12 cellular contexts compared by ENCODE assay signal in genomic region chr13:50152224-50152623, GRCh38.
A peak's percentile ranks its signal among the peaks of the same experiment; 100 is the strongest.
DNase-seq lines count a peak whose midpoint lies in the region; ATAC-seq lines count a peak whose summit lies in the region.
"Had no signal": no experiment of that assay in that cellular context is flagged by ENCODE, and none has a peak within 500 bp of the region (broad histone marks: within the 10 kb centered on the region; RNA-seq: fewer than 3 reads in every experiment).

No MANE protein-coding gene starts in this region.

- no peaks in the 10 kb centered on the region for H3K79me2 ChIP-seq in ACC112 (ENCODE audit: control insufficient read depth, insufficient read depth, low read length, unreplicated experiment)

- H3K27me3 Mint-ChIP-seq in activated CD8-positive, alpha-beta T cell treated with anti-CD3 and anti-CD28 coated beads, Interleukin-2, amount 10 ng/mL, durations not matched to agents 7 days and 5 days (ENCODE audit: low read depth), result no peaks in the 10 kb centered on the region

- intact Hi-C loops in aorta (cut with DNase I), result no loop called here
- intact Hi-C loops in sciatic nerve (cut with DNase I), result no loop called here

- H3K36me3 Mint-ChIP-seq in activated CD8-positive, alpha-beta T cell treated with anti-CD3 and anti-CD28 coated beads, Interleukin-2, amount 10 ng/mL, durations not matched to agents 7 days and 5 days (ENCODE audit: low read depth), result no peaks in the 10 kb centered on the region

- H3K4me1 Mint-ChIP-seq in activated CD8-positive, alpha-beta T cell treated with anti-CD3 and anti-CD28 coated beads, Interleukin-2, amount 10 ng/mL, durations not matched to agents 7 days and 5 days (ENCODE audit: low read depth), result peaks cover 7% of the 10 kb centered on the region

- peak overlapping the region; percentile 30 for H3K27ac Mint-ChIP-seq in activated CD8-positive, alpha-beta T cell treated with anti-CD3 and anti-CD28 coated beads, Interleukin-2, amount 10 ng/mL, durations not matched to agents 7 days and 5 days
- H3K27ac Mint-ChIP-seq: GM23338, progenitor cell of endocrine pancreas had no signal

- no peaks in the 10 kb centered on the region for H3K9me3 Mint-ChIP-seq in activated CD8-positive, alpha-beta T cell treated with anti-CD3 and anti-CD28 coated beads, Interleukin-2, amount 10 ng/mL, durations not matched to agents 7 days and 5 days (ENCODE audit: insufficient read depth)
- H3K9me3 Mint-ChIP-seq: GM23338 had no signal

- H3K4me3 ChIP-seq in ACC112 (ENCODE audit: low read depth, low read length) (peak overlapping the region; percentile 67), aorta (ENCODE audit: low read length in 2 of 2) (no peak overlapping the region)
- H3K4me3 ChIP-seq: GM23338 had no signal

- H3K4me3 Mint-ChIP-seq in activated CD8-positive, alpha-beta T cell treated with anti-CD3 and anti-CD28 coated beads, Interleukin-2, amount 10 ng/mL, durations not matched to agents 7 days and 5 days, result peak overlapping the region; percentile 45
- H3K4me3 Mint-ChIP-seq: GM23338 had no signal

- peak overlapping the region; percentile 95 for H2AFZ ChIP-seq in ACC112 (ENCODE audit: low read length, unreplicated experiment)
- H2AFZ ChIP-seq: GM23338 had no signal

- 28 to 29% methylated on average over 3 of the region's 3 CpGs for WGBS in aorta, 2 donors

- DNase-seq in activated CD8-positive, alpha-beta T cell treated with anti-CD3 and anti-CD28 coated beads, Interleukin-2, amount 10 ng/mL, durations not matched to agents 7 days and 5 days, result no peak
- no peak for DNase-seq in left lobe of liver (ENCODE audit: low spot score)
- no peak for DNase-seq in aorta
- no peak for DNase-seq in stimulated activated CD4-positive, alpha-beta T cell treated with anti-CD3 and anti-CD28 coated beads, Interleukin-2, amount 100 ng/mL, for 48 hours
- DNase-seq in HUDEP-2 (lab: John Stamatoyannopoulos, UW; ENCODE audit: unreplicated experiment in 76 of 76), result no peak
- no peak for DNase-seq in sciatic nerve (ENCODE audit: low spot score)
- DNase-seq: Caco-2, NCI-H187 treated with DMSO at 0.1 percent for 48 hours had no signal

- ATAC-seq in HG03521 (IDR thresholded peaks at IDR 0.05; ENCODE audit: unreplicated experiment), result peak; percentile 13
- no peak for ATAC-seq in activated CD8-positive, alpha-beta T cell treated with anti-CD3 and anti-CD28 coated beads, Interleukin-2, amount 10 ng/mL, durations not matched to agents 7 days and 5 days
- peak; percentile 32 for ATAC-seq in left lobe of liver
- ATAC-seq in aorta (ENCODE audit: low FRiP score), result no peak
- ATAC-seq in sciatic nerve, result no peak
- ATAC-seq: GM23338 had no signal

- H3K36me3 ChIP-seq in ACC112 (ENCODE audit: insufficient read depth, low read length) (no peaks in the 10 kb centered on the region), aorta (ENCODE audit: control insufficient read depth in 1 of 2, insufficient read depth in 2 of 2, low read length in 1 of 2) (peaks cover 0 to 3% of the 10 kb centered on the region in 2 donors)

- H3K27ac ChIP-seq in ACC112 (ENCODE audit: low read depth, low read length) (no peak overlapping the region), aorta (ENCODE audit: low read depth in 1 of 2, low read length in 2 of 2) (no peak overlapping the region)

- H3K27me3 ChIP-seq in ACC112 (ENCODE audit: insufficient read depth, low read length), result no peaks in the 10 kb centered on the region
- no peaks in the 10 kb centered on the region for H3K27me3 ChIP-seq in aorta (ENCODE audit: control insufficient read depth in 1 of 2, insufficient read depth in 2 of 2, low read length in 1 of 2)

- H3K4me1 ChIP-seq in ACC112 (ENCODE audit: control insufficient read depth, insufficient read depth, low read length, unreplicated experiment), result peaks cover 30% of the 10 kb centered on the region
- H3K4me1 ChIP-seq in aorta (ENCODE audit: control insufficient read depth in 1 of 2, insufficient read depth in 2 of 2, low read length in 2 of 2), result no peaks in the 10 kb centered on the region
- H3K4me1 ChIP-seq: Caco-2 had no signal

- CTCF ChIA-PET in activated CD8-positive, alpha-beta T cell treated with anti-CD3 and anti-CD28 coated beads, Interleukin-2, amount 10 ng/mL, durations not matched to agents 7 days and 5 days (lab: Charles Lee), result interaction anchor here (1.0 kb wide), 1 partner anchor 649 kb away, joined by 3 read pairs; no protein-coding TSS in a partner anchor

- POLR2A ChIA-PET in activated CD8-positive, alpha-beta T cell treated with anti-CD3 and anti-CD28 coated beads, Interleukin-2, amount 10 ng/mL, durations not matched to agents 7 days and 5 days (lab: Charles Lee), result no interaction called here

- no peaks in the 10 kb centered on the region for H3K9me3 ChIP-seq in aorta (ENCODE audit: control insufficient read depth, low read length)
- H3K9me3 ChIP-seq: Caco-2 had no signal

Comparison
In these comparisons a context has a peak if more than half of its experiments do, and no peak if none do; other contexts are left out.
1. ATAC-seq: peak in HG03521 (single experiment) and left lobe of liver (single experiment); none in activated CD8-positive, alpha-beta T cell treated with anti-CD3 and anti-CD28 coated beads, Interleukin-2, amount 10 ng/mL, durations not matched to agents 7 days and 5 days (single experiment), aorta (single experiment) and sciatic nerve (single experiment).